In genomic region chr14:32571551-32571950, GRCh38 we compare ENCODE assay signal across 21 cellular contexts.
DNase-seq lines count a peak whose midpoint lies in the region; ATAC-seq, FAIRE-seq and TF ChIP-seq lines count a peak whose summit lies in the region.
"Had no signal": no experiment of that assay in that cellular context is flagged by ENCODE, and none has a peak within 500 bp of the region (broad histone marks: within the 10 kb centered on the region; RNA-seq: fewer than 3 reads in every experiment).

No MANE protein-coding gene starts in this region.

- H4K20me1 ChIP-seq in OCI-LY3 (ENCODE audit: insufficient read depth, low read length): no peaks in the 10 kb centered on the region
- H4K20me1 ChIP-seq in HepG2 (ENCODE audit: insufficient read depth, low read length): no peaks in the 10 kb centered on the region
- H4K20me1 ChIP-seq in OCI-LY7 (ENCODE audit: insufficient read depth, low read length): no peaks in the 10 kb centered on the region

- CTCF ChIA-PET in HepG2 (lab: Yijun Ruan, JAX; ENCODE audit: low intra/inter-chr PET ratio, low total read pairs): no interaction called here
- CTCF ChIA-PET in OCI-LY7 (lab: Charles Lee; ENCODE audit: unreplicated experiment): no interaction called here

- H3K4me2 ChIP-seq in OCI-LY3 (ENCODE audit: low read length) (peak overlapping the region; percentile 38), HepG2 (ENCODE audit: low read depth, low read length) (no peak overlapping the region), OCI-LY7 (ENCODE audit: low read length) (no peak overlapping the region)
- H3K4me2 ChIP-seq: A549, GM23338 had no signal

- H3K9me2 ChIP-seq in OCI-LY7 (ENCODE audit: insufficient read depth, low read length): no peaks in the 10 kb centered on the region

- FAIRE-seq in HepG2 (lab: Jason Lieb, UNC): no peak
- FAIRE-seq: A549, D721Med, GM12892, HTR-8/SVneo had no signal

- no peaks in the 10 kb centered on the region for H3K9me3 ChIP-seq in OCI-LY3 (ENCODE audit: insufficient read depth, low read length)
- H3K9me3 ChIP-seq in esophagus muscularis mucosa: no peaks in the 10 kb centered on the region
- H3K9me3 ChIP-seq in HepG2 (ENCODE audit: low read length): no peaks in the 10 kb centered on the region
- H3K9me3 ChIP-seq in OCI-LY7 (ENCODE audit: low read length): no peaks in the 10 kb centered on the region
- H3K9me3 ChIP-seq: A549, Caco-2 had no signal

- BruUV-seq in HepG2 (replicated peaks; lab: Mats Ljungman, UMichigan) (no TSS peak), OCI-LY7 (replicated peaks; lab: Mats Ljungman, UMichigan) (no TSS peak)

- no peak for TF ChIP-seq CTCF in OCI-LY3 (IDR thresholded peaks at IDR 0.05; ENCODE audit: low read depth, low read length)
- no peak for TF ChIP-seq CTCF in esophagus muscularis mucosa (IDR thresholded peaks at IDR 0.05)
- no peak for TF ChIP-seq CTCF in HepG2 (CRISPR knock-in tag; IDR thresholded peaks at IDR 0.05)
- TF ChIP-seq CTCF in OCI-LY7 (conservative IDR thresholded peaks at IDR 0.05; ENCODE audit: low read length): no peak

- 76% methylated on average over 2 of the region's 2 CpGs for WGBS in esophagus muscularis mucosa
- WGBS in HepG2 (ENCODE audit: low lambda C conversion rate): 20% methylated on average over 2 of the region's 2 CpGs

- H2AFZ ChIP-seq in OCI-LY3 (ENCODE audit: low read depth, low read length) (no peak overlapping the region), HepG2 (ENCODE audit: low read length) (no peak overlapping the region), OCI-LY7 (ENCODE audit: low read length) (no peak overlapping the region)
- H2AFZ ChIP-seq: GM23338 had no signal

- H3K79me2 ChIP-seq in OCI-LY3 (ENCODE audit: low read length) (no peaks in the 10 kb centered on the region), HepG2 (ENCODE audit: insufficient read depth, low read length) (no peaks in the 10 kb centered on the region), OCI-LY7 (ENCODE audit: insufficient read depth, low read depth, low read length) (no peaks in the 10 kb centered on the region)

- no peak overlapping the region for H3K27ac ChIP-seq in OCI-LY3 (ENCODE audit: low read length)
- peak overlapping the region; percentile 25 to 47 (median 32) for H3K27ac ChIP-seq in esophagus muscularis mucosa (replicated peaks in 1 of 4)
- H3K27ac ChIP-seq in HepG2 (ENCODE audit: extremely low read length, insufficient read depth, low read length): no peak overlapping the region
- H3K27ac ChIP-seq in OCI-LY7 (ENCODE audit: low read depth, low read length, poor library complexity, severe bottlenecking): no peak overlapping the region
- H3K27ac ChIP-seq: 22Rv1, A549, C4-2B had no signal

- H3K4me3 ChIP-seq in OCI-LY3 (ENCODE audit: low read length) (no peak overlapping the region), esophagus muscularis mucosa (no peak overlapping the region), HepG2 (replicated peaks in 1 of 3; ENCODE audit: insufficient read depth in 1 of 3, low read depth in 2 of 3, low read length in 3 of 3) (no peak overlapping the region), OCI-LY7 (ENCODE audit: low read depth, low read length, poor library complexity, severe bottlenecking) (no peak overlapping the region)
- H3K4me3 ChIP-seq: A549, GM23338 had no signal

- no peak overlapping the region for H3K9ac ChIP-seq in OCI-LY3 (ENCODE audit: low read length)
- H3K9ac ChIP-seq in HepG2 (ENCODE audit: insufficient read depth, low read depth, low read length): no peak overlapping the region

- no peak for TF ChIP-seq POLR2A in esophagus muscularis mucosa (IDR thresholded peaks at IDR 0.05; ENCODE audit: low read depth)
- no peak for TF ChIP-seq POLR2A in HepG2 (IDR thresholded peaks at IDR 0.05; ENCODE audit: insufficient read depth in 1 of 2, low read depth in 2 of 2, low read length in 2 of 2)

- intact Hi-C loops in esophagus muscularis mucosa (cut with DNase I): loop anchor here (10.0 kb wide), 1 partner anchor 423 kb away; no protein-coding TSS in a partner anchor
- intact Hi-C loops in HepG2 (cut with micrococcal nuclease; ENCODE audit: unreplicated experiment): loop anchor here (10.0 kb wide), 1 partner anchor 1523 kb away; no protein-coding TSS in a partner anchor
- intact Hi-C loops in OCI-LY7 (cut with micrococcal nuclease; ENCODE audit: unreplicated experiment): loop anchor here (10.0 kb wide), 1 partner anchor 1733 kb away; no protein-coding TSS in a partner anchor

- no peak for TF ChIP-seq RAD21 in HepG2 (CRISPR knock-in tag; IDR thresholded peaks at IDR 0.05)

- POLR2A ChIA-PET in HepG2 (lab: Yijun Ruan, JAX) (no interaction called here), OCI-LY7 (lab: Charles Lee) (no interaction called here)

- no peak for ATAC-seq in HepG2
- ATAC-seq: A549, GM23338 had no signal

- H3K27me3 ChIP-seq in OCI-LY3 (ENCODE audit: low read depth, low read length) (peaks cover 16% of the 10 kb centered on the region; the same call in 1 of the 2 replicates), esophagus muscularis mucosa (no peaks in the 10 kb centered on the region), HepG2 (ENCODE audit: control insufficient read depth in 1 of 2, insufficient read depth in 2 of 2, low read length in 2 of 2) (no peaks in the 10 kb centered on the region)

- DNase-seq in esophagus muscularis mucosa (ENCODE audit: extremely low spot score): no peak
- no peak for DNase-seq in HepG2 (ENCODE audit: low spot score)
- DNase-seq in retina: peak; percentile 12
- no peak for DNase-seq in OCI-LY7 (ENCODE audit: low spot score)
- DNase-seq in dedifferentiated amniotic fluid mesenchymal stem cell (ENCODE audit: extremely low spot score): no peak
- DNase-seq in activated CD8-positive, alpha-beta memory T cell treated with anti-CD3 and anti-CD28 coated beads, Interleukin-2, amount 50 U/mL, for 48 hours: no peak
- DNase-seq: AML-193; Caco-2; CD4-positive, alpha-beta T cell; DMS153; DMS79; GDM1; HCEC 1CT had no signal

- no peak for TF ChIP-seq EP300 in esophagus muscularis mucosa (IDR thresholded peaks at IDR 0.05)
- TF ChIP-seq EP300 in HepG2 (IDR thresholded peaks at IDR 0.05; ENCODE audit: low read depth in 2 of 2, low read length in 2 of 2): no peak
- no peak for TF ChIP-seq EP300 in HepG2 (CRISPR knock-in tag; IDR thresholded peaks at IDR 0.05; ENCODE audit: borderline replicate concordance)

- in situ Hi-C loops in HepG2 (cut with HindIII; ENCODE audit: extremely low pct_ligation_motif_present, low pct_unique_long_range_greater_than_20kb): loop anchor here (10.0 kb wide), 1 partner anchor 1743 kb away; no protein-coding TSS in a partner anchor

- peaks cover 22% of the 10 kb centered on the region for H3K4me1 ChIP-seq in OCI-LY3 (ENCODE audit: low read length)
- H3K4me1 ChIP-seq in esophagus muscularis mucosa: peaks cover 19 to 47% (median 41%) of the 10 kb centered on the region in 4 donors
- peaks cover 11% of the 10 kb centered on the region for H3K4me1 ChIP-seq in HepG2 (ENCODE audit: insufficient read depth, low read length)
- no peaks in the 10 kb centered on the region for H3K4me1 ChIP-seq in OCI-LY7 (ENCODE audit: insufficient read depth, low read length, poor library complexity, severe bottlenecking)
- H3K4me1 ChIP-seq: A549 had no signal

- no peaks in the 10 kb centered on the region for H3K36me3 ChIP-seq in OCI-LY3 (replicated peaks; ENCODE audit: low read depth, low read length)
- no peaks in the 10 kb centered on the region for H3K36me3 ChIP-seq in esophagus muscularis mucosa
- no peaks in the 10 kb centered on the region for H3K36me3 ChIP-seq in HepG2 (replicated peaks in 1 of 2; ENCODE audit: control insufficient read depth in 1 of 2, insufficient read depth in 2 of 2, low read length in 2 of 2)
- no peaks in the 10 kb centered on the region for H3K36me3 ChIP-seq in OCI-LY7 (ENCODE audit: insufficient read depth, low read length)

TF ChIP-seq in HepG2, 621 proteins besides CTCF, POLR2A, EP300 and RAD21:
- TF ChIP-seq HOXD1 (CRISPR knock-in tag; IDR thresholded peaks at IDR 0.05): no peak
- 0 out of 2 replicates have a peak, but pooled peaks have one; percentile 51 for TF ChIP-seq ZNF354B (CRISPR knock-in tag; IDR thresholded peaks at IDR 0.05)

Comparison
In these comparisons a context has a peak if more than half of its experiments do, and no peak if none do; other contexts are left out.
1. H3K27ac ChIP-seq: peak in esophagus muscularis mucosa (4 of 4); none in OCI-LY3 (single experiment), HepG2 (single experiment) and OCI-LY7 (single experiment).